Comparison of ENCODE assay signal across 8 cellular contexts in the genomic region with DNA sequence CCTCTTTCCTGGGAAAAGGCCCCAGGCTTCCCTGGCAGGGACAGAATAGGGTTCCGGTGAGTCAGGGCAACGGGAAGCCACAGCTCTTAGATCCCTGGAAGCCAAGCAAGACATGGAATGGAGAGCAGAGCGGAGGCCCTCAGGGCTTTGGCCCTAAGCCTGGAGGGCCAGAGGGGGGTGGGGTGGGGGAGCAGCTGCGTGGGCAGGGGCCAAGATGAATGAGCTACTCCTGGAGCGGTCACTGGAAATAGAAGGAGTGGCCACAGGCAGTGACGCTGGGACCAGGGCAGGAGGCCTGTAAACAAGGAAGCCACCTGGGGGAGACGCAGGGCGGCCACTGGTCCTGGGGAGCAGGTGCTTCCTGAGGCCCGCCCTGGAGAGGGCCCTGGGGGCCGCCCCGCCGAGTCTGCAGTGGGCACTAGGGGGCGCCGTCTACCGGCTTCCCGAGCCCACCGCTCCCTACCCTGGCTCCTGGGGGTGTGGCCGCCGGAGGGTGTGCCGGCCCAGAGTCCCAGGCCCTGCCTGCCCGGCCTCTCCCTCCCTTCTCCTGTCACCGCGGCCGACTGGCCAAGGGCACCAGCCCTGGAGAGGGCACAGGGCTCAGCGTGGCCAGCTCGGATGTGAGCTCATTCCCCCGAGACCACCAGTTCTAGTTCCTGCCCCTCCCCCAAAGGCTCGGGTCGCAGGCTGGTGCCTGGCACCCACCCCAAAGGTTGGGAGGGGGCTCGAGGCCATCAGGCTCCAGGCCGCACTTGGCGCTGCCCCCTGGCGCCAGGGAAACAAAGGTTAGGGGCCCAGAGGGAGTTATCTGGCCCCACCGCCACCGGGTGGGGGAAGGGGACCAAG. TPM values are rescaled to one million over a fixed set of nuclear protein-coding genes. Genes with fewer than 3 reads are reported as not detected.
A peak's percentile ranks its signal among the peaks of the same experiment; 100 is the strongest.
DNase-seq lines count a peak whose midpoint lies in the region; ATAC-seq and TF ChIP-seq lines count a peak whose summit lies in the region.

No MANE protein-coding gene starts in this region.

- peak; percentile 44 for ATAC-seq in GM21526 (IDR thresholded peaks at IDR 0.05; ENCODE audit: low FRiP score, unreplicated experiment)
- ATAC-seq in Panc1: peak; percentile 82
- ATAC-seq in activated T-helper 17 cell treated with anti-CD3 and anti-CD28 coated beads, Interleukin-2, amount 50 U/mL, for 72 hours (replicated peaks): peak; percentile 87
- ATAC-seq in natural killer cell treated with Interleukin-12 subunit alpha and Interleukin-12 subunit beta and Interleukin-15 and Interleukin-18, amount 100 ng/mL, for 72 hours: peak; percentile 83 to 85

- no peaks in the 10 kb centered on the region for H3K36me3 ChIP-seq in Panc1 (ENCODE audit: control insufficient read depth, insufficient read depth, low read length)

- TF ChIP-seq CTCF in Panc1 (IDR thresholded peaks at IDR 0.05) (peak; percentile 92), fibroblast of mammary gland (conservative IDR thresholded peaks at IDR 0.05; ENCODE audit: control insufficient read depth, insufficient read depth, low read depth, low read length) (peak; percentile 50)

- H3K9me3 ChIP-seq in Panc1 (ENCODE audit: control insufficient read depth, insufficient read depth, low read depth, low read length): no peaks in the 10 kb centered on the region

- no TSS peak for BruUV-seq in Panc1 (replicated peaks; lab: Mats Ljungman, UMichigan)

- no peaks in the 10 kb centered on the region for H3K27me3 ChIP-seq in Panc1 (ENCODE audit: control insufficient read depth, insufficient read depth, low read length)

- H3K4me1 ChIP-seq in Panc1 (ENCODE audit: control insufficient read depth, insufficient read depth, low read length): peaks cover 24% of the 10 kb centered on the region

- H3K27ac Mint-ChIP-seq in activated T-helper 17 cell treated with anti-CD3 and anti-CD28 coated beads, Interleukin-2, amount 50 U/mL, for 72 hours: peak overlapping the region; percentile 77
- peak overlapping the region in 1 of 2 donors; percentile 31 for H3K27ac Mint-ChIP-seq in natural killer cell treated with Interleukin-12 subunit alpha and Interleukin-12 subunit beta and Interleukin-15 and Interleukin-18, amount 100 ng/mL, for 72 hours

- CTCF ChIA-PET in Panc1 (lab: Charles Lee): interaction anchor here (0.5 to 1.5 kb wide), 15 partner anchors 11 to 279 kb away, joined by 3 to 11 read pairs (median 6); partner anchors contain the start of genes DLL4 and VPS18

- H3K36me3 Mint-ChIP-seq in activated T-helper 17 cell treated with anti-CD3 and anti-CD28 coated beads, Interleukin-2, amount 50 U/mL, for 72 hours (ENCODE audit: low read depth): peaks cover 18% of the 10 kb centered on the region
- no peaks in the 10 kb centered on the region for H3K36me3 Mint-ChIP-seq in natural killer cell treated with Interleukin-12 subunit alpha and Interleukin-12 subunit beta and Interleukin-15 and Interleukin-18, amount 100 ng/mL, for 72 hours

- H3K4me3 Mint-ChIP-seq in activated T-helper 17 cell treated with anti-CD3 and anti-CD28 coated beads, Interleukin-2, amount 50 U/mL, for 72 hours: peak overlapping the region; percentile 77
- H3K4me3 Mint-ChIP-seq in natural killer cell treated with Interleukin-12 subunit alpha and Interleukin-12 subunit beta and Interleukin-15 and Interleukin-18, amount 100 ng/mL, for 72 hours: peak overlapping the region; percentile 58

- H3K4me1 Mint-ChIP-seq in activated T-helper 17 cell treated with anti-CD3 and anti-CD28 coated beads, Interleukin-2, amount 50 U/mL, for 72 hours: no peaks in the 10 kb centered on the region
- peaks cover 22 to 24% of the 10 kb centered on the region in 2 donors for H3K4me1 Mint-ChIP-seq in natural killer cell treated with Interleukin-12 subunit alpha and Interleukin-12 subunit beta and Interleukin-15 and Interleukin-18, amount 100 ng/mL, for 72 hours (ENCODE audit: low read depth in 2 of 2)

- peak overlapping the region; percentile 68 for H3K4me3 ChIP-seq in Jurkat, Clone E6-1 (ENCODE audit: low read length)
- H3K4me3 ChIP-seq in Panc1 (ENCODE audit: low read depth in 2 of 2, low read length in 2 of 2): peak overlapping the region; percentile 41 to 63
- H3K4me3 ChIP-seq in fibroblast of mammary gland (ENCODE audit: control insufficient read depth, low read depth, low read length): peak overlapping the region; percentile 54

- POLR2A ChIA-PET in Panc1 (lab: Charles Lee): no interaction called here

- in situ Hi-C loops in Panc1 (cut with HindIII; ENCODE audit: low pct_unique_long_range_greater_than_20kb, low sequenced_read_pairs): no loop called here

- peak overlapping the region; percentile 83 for H3K27ac ChIP-seq in Panc1 (ENCODE audit: low read length)

- H3K27me3 Mint-ChIP-seq in activated T-helper 17 cell treated with anti-CD3 and anti-CD28 coated beads, Interleukin-2, amount 50 U/mL, for 72 hours: no peaks in the 10 kb centered on the region
- no peaks in the 10 kb centered on the region for H3K27me3 Mint-ChIP-seq in natural killer cell treated with Interleukin-12 subunit alpha and Interleukin-12 subunit beta and Interleukin-15 and Interleukin-18, amount 100 ng/mL, for 72 hours

- intact Hi-C loops in Panc1 (cut with micrococcal nuclease; ENCODE audit: unreplicated experiment): no loop called here

- DNase-seq in COLO829 (ENCODE audit: low spot score) (peak; percentile 23), Panc1 (ENCODE audit: low read depth, low spot score) (no peak), fibroblast of mammary gland (ENCODE audit: low read depth) (peak; percentile 97)
- peak; percentile 60 for DNase-seq in Jurkat, Clone E6-1 (ENCODE audit: low read depth, low spot score)
- peak; percentile 74 for DNase-seq in natural killer cell treated with Interleukin-12 subunit alpha and Interleukin-12 subunit beta and Interleukin-15 and Interleukin-18, amount 100 ng/mL, for 72 hours (ENCODE audit: low spot score)
- peak; percentile 67 for DNase-seq in stimulated activated naive CD4-positive, alpha-beta T cell treated with Interleukin-2 at 50 U/mL for 16 hours (lab: John Stamatoyannopoulos, UW)

- no peaks in the 10 kb centered on the region for H3K9me3 Mint-ChIP-seq in activated T-helper 17 cell treated with anti-CD3 and anti-CD28 coated beads, Interleukin-2, amount 50 U/mL, for 72 hours
- H3K9me3 Mint-ChIP-seq in natural killer cell treated with Interleukin-12 subunit alpha and Interleukin-12 subunit beta and Interleukin-15 and Interleukin-18, amount 100 ng/mL, for 72 hours: no peaks in the 10 kb centered on the region

RNA-seq across cellular contexts. Expression of gene VPS18, which starts 12.1 kb away (rescaled TPM):
- 14.6 TPM for polyA plus RNA-seq in Jurkat, Clone E6-1 (2012; ENCODE audit: insufficient read depth, insufficient read length)
- 46.7 TPM for total RNA-seq in Panc1 (2021; ENCODE audit: unreplicated experiment)
- polyA plus RNA-seq in Panc1 (2012; ENCODE audit: insufficient read length): 43.1 TPM
- 10 to 100 TPM in 1 of 2 donors, 1 to 10 TPM in 1; 5.6 to 12.0 TPM for total RNA-seq in activated T-helper 17 cell treated with anti-CD3 and anti-CD28 coated beads, Interleukin-2, amount 50 U/mL, for 72 hours
- 10 to 100 TPM; 22.8 to 27.3 TPM for total RNA-seq in natural killer cell treated with Interleukin-12 subunit alpha and Interleukin-12 subunit beta and Interleukin-15 and Interleukin-18, amount 100 ng/mL, for 72 hours

RNA-seq across cellular contexts. Expression of gene DLL4, which starts 22.8 kb away (rescaled TPM):
- not detected for polyA plus RNA-seq in Jurkat, Clone E6-1 (2012; ENCODE audit: insufficient read depth, insufficient read length)
- total RNA-seq in Panc1 (2021; ENCODE audit: unreplicated experiment): 0.31 TPM
- 0.29 TPM for polyA plus RNA-seq in Panc1 (2012; ENCODE audit: insufficient read length)
- total RNA-seq in activated T-helper 17 cell treated with anti-CD3 and anti-CD28 coated beads, Interleukin-2, amount 50 U/mL, for 72 hours: not detected
- under 1 TPM in 1 of 2 donors, not detected in 1; 0.17 TPM for total RNA-seq in natural killer cell treated with Interleukin-12 subunit alpha and Interleukin-12 subunit beta and Interleukin-15 and Interleukin-18, amount 100 ng/mL, for 72 hours

RNA-seq across cellular contexts. Expression of gene RHOV, which starts 32.3 kb away (rescaled TPM):
- polyA plus RNA-seq in Jurkat, Clone E6-1 (2012; ENCODE audit: insufficient read depth, insufficient read length): 3.1 TPM
- 4.2 TPM for total RNA-seq in Panc1 (2021; ENCODE audit: unreplicated experiment)
- polyA plus RNA-seq in Panc1 (2012; ENCODE audit: insufficient read length): 4.1 TPM
- under 1 TPM; 0.24 to 0.45 TPM for total RNA-seq in activated T-helper 17 cell treated with anti-CD3 and anti-CD28 coated beads, Interleukin-2, amount 50 U/mL, for 72 hours
- total RNA-seq in natural killer cell treated with Interleukin-12 subunit alpha and Interleukin-12 subunit beta and Interleukin-15 and Interleukin-18, amount 100 ng/mL, for 72 hours: not detected

RNA-seq across cellular contexts. Expression of gene CHAC1, which starts 46.9 kb away (rescaled TPM):
- 4.5 TPM for polyA plus RNA-seq in Jurkat, Clone E6-1 (2012; ENCODE audit: insufficient read depth, insufficient read length)
- 15.5 TPM for total RNA-seq in Panc1 (2021; ENCODE audit: unreplicated experiment)
- 55.8 TPM for polyA plus RNA-seq in Panc1 (2012; ENCODE audit: insufficient read length)
- 1 to 10 TPM; 2.4 to 6.8 TPM for total RNA-seq in activated T-helper 17 cell treated with anti-CD3 and anti-CD28 coated beads, Interleukin-2, amount 50 U/mL, for 72 hours
- 10 to 100 TPM in 1 of 2 donors, 1 to 10 TPM in 1; 7.7 to 13.1 TPM for total RNA-seq in natural killer cell treated with Interleukin-12 subunit alpha and Interleukin-12 subunit beta and Interleukin-15 and Interleukin-18, amount 100 ng/mL, for 72 hours
